Comparison of ENCODE assay signal across 18 cellular contexts in genomic region chr10:74033724-74034123, GRCh38. TPM values are rescaled to one million over a fixed set of nuclear protein-coding genes. Genes with fewer than 3 reads are reported as not detected.
DNase-seq lines count a peak whose midpoint lies in the region; ATAC-seq and TF ChIP-seq lines count a peak whose summit lies in the region.
"Had no signal": no experiment of that assay in that cellular context is flagged by ENCODE, and none has a peak within 500 bp of the region (broad histone marks: within the 10 kb centered on the region; RNA-seq: fewer than 3 reads in every experiment).

No MANE protein-coding gene starts in this region.

- POLR2A ChIA-PET in A673 (lab: Charles Lee; ENCODE audit: low non-redundant PET) = no interaction called here

- peaks cover 9% of the 10 kb centered on the region; the same call in 1 of the 2 replicates for H4K20me1 ChIP-seq in GM23338 (replicated peaks; ENCODE audit: insufficient read depth)

- no peak overlapping the region for H2AFZ ChIP-seq in GM23338

- H3K4me3 Mint-ChIP-seq in GM23338 (no peak overlapping the region), nephron progenitor cell (no peak overlapping the region)

- H3K9me3 ChIP-seq in A673 (ENCODE audit: low read depth, low read length, poor library complexity, severe bottlenecking) (no peaks in the 10 kb centered on the region), ascending aorta (no peaks in the 10 kb centered on the region)
- H3K9me3 ChIP-seq: left lung had no signal

- H3K4me2 ChIP-seq in GM23338 = no peak overlapping the region

- H3K9me2 ChIP-seq in GM23338 (ENCODE audit: insufficient read depth) = no peaks in the 10 kb centered on the region

- peaks cover 64% of the 10 kb centered on the region for H3K4me1 Mint-ChIP-seq in GM23338
- peaks cover 28% of the 10 kb centered on the region for H3K4me1 Mint-ChIP-seq in nephron progenitor cell

- CTCF ChIA-PET in A673 (lab: Charles Lee) = no interaction called here

- H3K36me3 Mint-ChIP-seq in GM23338 (ENCODE audit: low read depth) (peaks cover 34% of the 10 kb centered on the region; the same call in 2 of the 3 replicates), nephron progenitor cell (ENCODE audit: low read depth) (peaks cover 32% of the 10 kb centered on the region)

- peaks cover 94% of the 10 kb centered on the region for H3K79me2 ChIP-seq in GM23338 (replicated peaks; ENCODE audit: insufficient read depth)

- H3K27ac Mint-ChIP-seq in GM23338 = no peak overlapping the region
- peak overlapping the region; percentile 76 for H3K27ac Mint-ChIP-seq in nephron progenitor cell

- H3F3A ChIP-seq in GM23338 (replicated peaks; ENCODE audit: low read depth) = 0 out of 2 replicates have a peak, but pooled peaks cover 6% of the 10 kb centered on the region

- peak overlapping the region; percentile 46 for H3K27ac ChIP-seq in A673 (ENCODE audit: low read depth, low read length, poor library complexity, severe bottlenecking)
- H3K27ac ChIP-seq in GM23338 (ENCODE audit: low read depth) = peak overlapping the region; percentile 85
- H3K27ac ChIP-seq in ascending aorta = peak overlapping the region; percentile 9 to 34

- H3K4me3 ChIP-seq in A673 (ENCODE audit: low read depth, low read length, poor library complexity, severe bottlenecking) (no peak overlapping the region), GM23338 (no peak overlapping the region), ascending aorta (no peak overlapping the region)
- H3K4me3 ChIP-seq: left lung had no signal

- ATAC-seq in GM23338 = peak; percentile 20; the same call in 2 of the 3 replicates
- no peak for ATAC-seq in GM18520 (IDR thresholded peaks at IDR 0.05; ENCODE audit: unreplicated experiment)
- ATAC-seq in stimulated activated naive CD8-positive, alpha-beta T cell treated with anti-CD3 and anti-CD28 coated beads, Interleukin-15, Interleukin-2, amounts not matched to agents 100 U/mL and 50 U/mL, for 24 hours = no peak

- BruUV-seq in A673 (replicated peaks; lab: Mats Ljungman, UMichigan) = no TSS peak

- H3K27me3 ChIP-seq in A673 (replicated peaks; ENCODE audit: insufficient read depth, low read depth, low read length, poor library complexity) (no peaks in the 10 kb centered on the region), GM23338 (ENCODE audit: insufficient read depth) (no peaks in the 10 kb centered on the region), ascending aorta (no peaks in the 10 kb centered on the region)
- H3K27me3 ChIP-seq: left lung had no signal

- H3K36me3 ChIP-seq in A673 (ENCODE audit: insufficient read depth, low read length, poor library complexity, severe bottlenecking) (no peaks in the 10 kb centered on the region), GM23338 (ENCODE audit: insufficient read depth) (no peaks in the 10 kb centered on the region), ascending aorta (peaks cover 0 to 9% of the 10 kb centered on the region in 2 donors)

- intact Hi-C loops in A673 (cut with micrococcal nuclease; ENCODE audit: unreplicated experiment) (no loop called here), ascending aorta (cut with DNase I) (loop anchor here (5.0 kb wide), 1 partner anchor 39 kb away; no protein-coding TSS in a partner anchor)

- TF ChIP-seq CTCF in A673 (conservative IDR thresholded peaks at IDR 0.05; ENCODE audit: low read depth, low read length) (no peak), GM23338 (conservative IDR thresholded peaks at IDR 0.05; ENCODE audit: low read depth in 2 of 2) (no peak), ascending aorta (IDR thresholded peaks at IDR 0.05) (no peak), nephron progenitor cell (IDR thresholded peaks at IDR 0.05) (no peak)

- H3K9me3 Mint-ChIP-seq in GM23338 (no peaks in the 10 kb centered on the region), nephron progenitor cell (no peaks in the 10 kb centered on the region)

- peaks cover 73% of the 10 kb centered on the region for H3K4me1 ChIP-seq in A673 (ENCODE audit: insufficient read depth, low read length, poor library complexity, severe bottlenecking)
- peaks cover 44% of the 10 kb centered on the region for H3K4me1 ChIP-seq in GM23338 (ENCODE audit: insufficient read depth)
- H3K4me1 ChIP-seq in ascending aorta = peaks cover 10 to 44% of the 10 kb centered on the region in 2 donors

- H3K27me3 Mint-ChIP-seq in GM23338 (ENCODE audit: insufficient read depth, low read depth, poor library complexity) (no peaks in the 10 kb centered on the region), nephron progenitor cell (ENCODE audit: low read depth, poor library complexity) (peaks cover 4% of the 10 kb centered on the region)

- no peak for DNase-seq in A673 (ENCODE audit: low spot score)
- no peak for DNase-seq in GM23338 (ENCODE audit: low spot score)
- no peak for DNase-seq in ascending aorta (ENCODE audit: low spot score in 2 of 2)
- no peak for DNase-seq in nephron progenitor cell
- no peak for DNase-seq in NCI-H226
- no peak for DNase-seq in stimulated activated naive CD8-positive, alpha-beta T cell treated with anti-CD3 and anti-CD28 coated beads, Interleukin-15, Interleukin-2, amounts not matched to agents 100 U/mL and 50 U/mL, for 24 hours
- no peak for DNase-seq in NCI-H774 (lab: John Stamatoyannopoulos, UW)
- DNase-seq: activated CD4-positive, alpha-beta T cell treated with anti-CD3 and anti-CD28 coated beads for 48 hours; activated T-cell treated with anti-CD3 and anti-CD28 coated beads, Interleukin-2, amount 50 U/mL, for 1 hour; amniotic stem cell; DMS153; left lung; NCI-H1694; NCI-H524 treated with DMSO at 0.1 percent for 48 hours; RPMI8226; stimulated activated naive CD4-positive, alpha-beta T cell treated with Interleukin-2 at 50 U/mL for 16 hours; T-helper 2 cell had no signal

TF ChIP-seq in GM23338, 12 proteins besides CTCF, POLR2A, EP300 and RAD21 (continues in another document):
- TF ChIP-seq ZNF462 (CRISPR knock-in tag; IDR thresholded peaks at IDR 0.05) = no peak
- TF ChIP-seq STAT1 (IDR thresholded peaks at IDR 0.05; ENCODE audit: unreplicated experiment) = no peak
- TF ChIP-seq NANOG (IDR thresholded peaks at IDR 0.05; ENCODE audit: borderline replicate concordance) = no peak
- no peak for TF ChIP-seq EZH2phosphoT487 (IDR thresholded peaks at IDR 0.05; ENCODE audit: unreplicated experiment)
- TF ChIP-seq ZNF331 (CRISPR knock-in tag; IDR thresholded peaks at IDR 0.05; ENCODE audit: low read depth) = no peak

RNA-seq across cellular contexts. Expression of gene VCL, which starts 35.8 kb away (rescaled TPM):
- 159 and 176 TPM in 2 replicates for total RNA-seq in A673 (2021)
- total RNA-seq in GM23338 (2014; rRNA removed; shearing (Covaris generic)) = 234 and 254 TPM in 2 replicates
- polyA plus RNA-seq in GM23338 (2016; fragmentation: Nextera tagmentation; extraction: Ambion mirVana) = 58.0 and 60.7 TPM in 2 replicates
- 333 TPM for total RNA-seq in ascending aorta

Comparison
In these comparisons a context has a peak if more than half of its experiments do, and no peak if none do; other contexts are left out.
1. H3K27ac ChIP-seq: peak in every context shown above with its lines; median percentile 85 in GM23338; 46 in A673; 22 in ascending aorta.